Comparison of ENCODE assay signal across 1 cellular context in the genomic region with DNA sequence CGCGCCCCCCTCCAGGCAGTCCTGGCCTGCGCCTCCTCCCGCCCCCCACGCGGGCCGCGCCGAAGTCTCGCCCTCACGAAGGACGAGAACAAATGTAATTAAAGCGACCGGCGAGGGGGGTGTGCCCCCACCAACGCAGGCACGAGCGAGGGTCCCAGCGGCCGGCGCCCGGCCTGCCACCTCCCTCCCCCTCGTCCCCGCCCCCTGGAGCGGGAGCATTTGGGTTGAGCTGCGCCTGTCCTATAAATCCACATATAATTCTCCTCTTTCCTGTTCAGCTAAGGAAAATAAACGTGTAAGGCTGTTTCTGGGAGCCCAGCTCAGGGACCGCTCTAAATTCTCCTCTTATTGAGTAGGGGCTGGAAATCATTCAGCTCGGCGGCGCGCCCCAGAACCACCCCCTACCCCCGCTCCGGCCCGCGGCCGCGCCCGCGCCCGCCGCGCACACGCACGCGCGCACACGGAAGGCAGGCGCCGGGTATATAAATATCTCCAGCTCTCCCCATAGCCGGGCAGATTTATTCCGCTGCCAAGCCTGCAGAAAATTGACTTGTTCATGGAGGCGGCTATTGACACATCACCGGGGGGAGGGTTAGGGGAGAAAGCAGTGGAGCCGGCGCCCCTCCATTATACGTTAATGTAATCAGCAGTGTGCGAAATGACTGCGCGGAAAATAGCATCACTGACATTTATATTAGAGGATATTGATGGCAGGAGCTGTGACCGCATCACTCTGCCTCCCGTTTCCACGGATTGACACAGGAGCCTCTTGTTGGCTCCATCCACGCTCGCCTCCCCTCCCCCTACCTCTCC.
TF ChIP-seq lines count a peak whose summit lies in the region.

No MANE protein-coding gene starts in this region.

TF ChIP-seq in K562, 482 proteins besides CTCF, POLR2A, EP300 and RAD21 (continued from another document):
- TF ChIP-seq MTA1 (IDR thresholded peaks at IDR 0.05; ENCODE audit: borderline replicate concordance), result no peak
- TF ChIP-seq, protein P1, sequence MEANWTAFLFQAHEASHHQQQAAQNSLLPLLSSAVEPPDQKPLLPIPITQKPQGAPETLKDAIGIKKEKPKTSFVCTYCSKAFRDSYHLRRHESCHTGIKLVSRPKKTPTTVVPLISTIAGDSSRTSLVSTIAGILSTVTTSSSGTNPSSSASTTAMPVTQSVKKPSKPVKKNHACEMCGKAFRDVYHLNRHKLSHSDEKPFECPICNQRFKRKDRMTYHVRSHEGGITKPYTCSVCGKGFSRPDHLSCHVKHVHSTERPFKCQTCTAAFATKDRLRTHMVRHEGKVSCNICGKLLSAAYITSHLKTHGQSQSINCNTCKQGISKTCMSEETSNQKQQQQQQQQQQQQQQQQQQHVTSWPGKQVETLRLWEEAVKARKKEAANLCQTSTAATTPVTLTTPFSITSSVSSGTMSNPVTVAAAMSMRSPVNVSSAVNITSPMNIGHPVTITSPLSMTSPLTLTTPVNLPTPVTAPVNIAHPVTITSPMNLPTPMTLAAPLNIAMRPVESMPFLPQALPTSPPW (CRISPR knock-in tag; IDR thresholded peaks at IDR 0.05), result peak; percentile 30; the same call in 1 of the 2 replicates
- TF ChIP-seq, protein P2, sequence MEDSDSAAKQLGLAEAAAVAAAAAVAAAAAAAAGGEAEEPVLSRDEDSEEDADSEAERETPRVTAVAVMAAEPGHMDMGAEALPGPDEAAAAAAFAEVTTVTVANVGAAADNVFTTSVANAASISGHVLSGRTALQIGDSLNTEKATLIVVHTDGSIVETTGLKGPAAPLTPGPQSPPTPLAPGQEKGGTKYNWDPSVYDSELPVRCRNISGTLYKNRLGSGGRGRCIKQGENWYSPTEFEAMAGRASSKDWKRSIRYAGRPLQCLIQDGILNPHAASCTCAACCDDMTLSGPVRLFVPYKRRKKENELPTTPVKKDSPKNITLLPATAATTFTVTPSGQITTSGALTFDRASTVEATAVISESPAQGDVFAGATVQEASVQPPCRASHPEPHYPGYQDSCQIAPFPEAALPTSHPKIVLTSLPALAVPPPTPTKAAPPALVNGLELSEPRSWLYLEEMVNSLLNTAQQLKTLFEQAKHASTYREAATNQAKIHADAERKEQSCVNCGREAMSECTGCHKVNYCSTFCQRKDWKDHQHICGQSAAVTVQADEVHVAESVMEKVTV (CRISPR knock-in tag; IDR thresholded peaks at IDR 0.05), result no peak
- TF ChIP-seq, protein P3, sequence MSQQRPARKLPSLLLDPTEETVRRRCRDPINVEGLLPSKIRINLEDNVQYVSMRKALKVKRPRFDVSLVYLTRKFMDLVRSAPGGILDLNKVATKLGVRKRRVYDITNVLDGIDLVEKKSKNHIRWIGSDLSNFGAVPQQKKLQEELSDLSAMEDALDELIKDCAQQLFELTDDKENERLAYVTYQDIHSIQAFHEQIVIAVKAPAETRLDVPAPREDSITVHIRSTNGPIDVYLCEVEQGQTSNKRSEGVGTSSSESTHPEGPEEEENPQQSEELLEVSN (IDR thresholded peaks at IDR 0.05; ENCODE audit: borderline replicate concordance in 1 of 2, extremely low read depth in 1 of 2, insufficient read depth in 1 of 2, insufficient read length in 1 of 2, low read depth in 1 of 2, low read length in 1 of 2, poor library complexity in 1 of 2, severe bottlenecking in 1 of 2), result peak in 1 of 2 experiments; percentile 40
